ENCODE assay signal across 16 cellular contexts in the genomic region with DNA sequence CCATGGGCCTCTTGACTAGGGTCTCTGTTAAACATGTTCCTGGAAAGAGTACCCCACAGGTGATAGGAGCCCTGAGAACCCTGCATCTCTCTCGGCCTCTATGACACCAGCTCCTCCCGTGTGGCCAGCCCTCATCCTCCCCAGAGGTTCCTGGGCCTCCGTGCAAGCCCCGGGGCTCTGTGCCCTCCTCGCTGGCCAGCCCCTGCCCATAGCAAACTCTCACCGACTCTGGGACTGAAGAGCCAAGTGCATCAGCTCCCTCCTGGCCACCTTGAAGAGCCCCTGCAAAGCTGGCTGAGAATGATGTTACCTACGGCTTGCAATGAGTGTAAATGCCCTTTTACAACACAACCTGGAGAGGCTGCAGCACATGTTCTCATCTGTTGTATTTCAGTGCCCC.
DNase-seq lines count a peak whose midpoint lies in the region; ATAC-seq and TF ChIP-seq lines count a peak whose summit lies in the region.
"Had no signal": no experiment of that assay in that cellular context is flagged by ENCODE, and none has a peak within 500 bp of the region (broad histone marks: within the 10 kb centered on the region; RNA-seq: fewer than 3 reads in every experiment).

No MANE protein-coding gene starts in this region.

- H3K27ac ChIP-seq in Peyer's patch = no peak overlapping the region
- no peak overlapping the region for H3K27ac ChIP-seq in vagina

- TF ChIP-seq POLR2A in Peyer's patch (IDR thresholded peaks at IDR 0.05) (no peak), vagina (IDR thresholded peaks at IDR 0.05) (no peak)

- H3K4me1 Mint-ChIP-seq in stimulated activated memory B cell treated with anti-CD40 and anti-IgM and Interleukin-4, amounts not matched to agents 10 μg/mL and 1 μg/mL and 100 μg/mL, for 72 hours = peaks cover 20% of the 10 kb centered on the region

- no peaks in the 10 kb centered on the region for H3K9me3 ChIP-seq in Peyer's patch
- no peaks in the 10 kb centered on the region for H3K9me3 ChIP-seq in vagina

- DNase-seq in Peyer's patch = peak in 2 of 3 donors; percentile 2 to 23
- peak; percentile 16 for DNase-seq in mesenteric fat pad (ENCODE audit: low spot score)
- DNase-seq in NCI-H2227 treated with DMSO at 0.1 percent for 48 hours (lab: John Stamatoyannopoulos, UW) = no peak
- no peak for DNase-seq in vagina (ENCODE audit: extremely low spot score in 2 of 2)
- DNase-seq: C1 segment of cervical spinal cord; Calu3; CD4-positive, alpha-beta memory T cell; COR-L47; DMS53; DMS79 treated with DMSO at 0.1 percent for 48 hours; GF-D8; H9 had no signal

- H3K9me3 Mint-ChIP-seq in stimulated activated memory B cell treated with anti-CD40 and anti-IgM and Interleukin-4, amounts not matched to agents 10 μg/mL and 1 μg/mL and 100 μg/mL, for 72 hours = no peaks in the 10 kb centered on the region
- H3K9me3 Mint-ChIP-seq: CD4-positive, alpha-beta memory T cell; GM23338; H9 had no signal

- H3K4me3 Mint-ChIP-seq in stimulated activated memory B cell treated with anti-CD40 and anti-IgM and Interleukin-4, amounts not matched to agents 10 μg/mL and 1 μg/mL and 100 μg/mL, for 72 hours = no peak overlapping the region
- H3K4me3 Mint-ChIP-seq: CD4-positive, alpha-beta memory T cell; GM23338; H9 had no signal

- peak overlapping the region; percentile 55 for H3K27ac Mint-ChIP-seq in stimulated activated memory B cell treated with anti-CD40 and anti-IgM and Interleukin-4, amounts not matched to agents 10 μg/mL and 1 μg/mL and 100 μg/mL, for 72 hours
- H3K27ac Mint-ChIP-seq: CD4-positive, alpha-beta memory T cell; GM23338; H9 had no signal

- H3K36me3 Mint-ChIP-seq in stimulated activated memory B cell treated with anti-CD40 and anti-IgM and Interleukin-4, amounts not matched to agents 10 μg/mL and 1 μg/mL and 100 μg/mL, for 72 hours = no peaks in the 10 kb centered on the region
- H3K36me3 Mint-ChIP-seq: CD4-positive, alpha-beta memory T cell had no signal

- intact Hi-C loops in vagina (cut with DNase I) = no loop called here

- H3K4me1 ChIP-seq in Peyer's patch = no peaks in the 10 kb centered on the region
- H3K4me1 ChIP-seq in vagina = peaks cover 17% of the 10 kb centered on the region

- H3K27me3 ChIP-seq in Peyer's patch (no peaks in the 10 kb centered on the region), vagina (no peaks in the 10 kb centered on the region)

- no peak for ATAC-seq in stimulated activated memory B cell treated with anti-CD40 and anti-IgM and Interleukin-4, amounts not matched to agents 10 μg/mL and 1 μg/mL and 100 μg/mL, for 72 hours
- no peak for ATAC-seq in GM21717 (IDR thresholded peaks at IDR 0.05; ENCODE audit: unreplicated experiment)
- ATAC-seq: GM23338, HCT116 had no signal

- H3K4me3 ChIP-seq in Peyer's patch (no peak overlapping the region), vagina (no peak overlapping the region)
- H3K4me3 ChIP-seq: GM23338 had no signal

- H3K36me3 ChIP-seq in Peyer's patch = no peaks in the 10 kb centered on the region
- peaks cover 0 to 30% of the 10 kb centered on the region in 2 donors for H3K36me3 ChIP-seq in vagina

- TF ChIP-seq CTCF in Peyer's patch (IDR thresholded peaks at IDR 0.05) = no peak
- no peak for TF ChIP-seq CTCF in vagina (IDR thresholded peaks at IDR 0.05)

- H3K27me3 Mint-ChIP-seq in stimulated activated memory B cell treated with anti-CD40 and anti-IgM and Interleukin-4, amounts not matched to agents 10 μg/mL and 1 μg/mL and 100 μg/mL, for 72 hours = peaks cover 11% of the 10 kb centered on the region

Comparison
In these comparisons a context has a peak if more than half of its experiments do, and no peak if none do; other contexts are left out.
1. DNase-seq: peak in Peyer's patch (2 of 3) and mesenteric fat pad (single experiment); none in NCI-H2227 treated with DMSO at 0.1 percent for 48 hours (single experiment) and vagina (0 of 2).